In the genomic region with DNA sequence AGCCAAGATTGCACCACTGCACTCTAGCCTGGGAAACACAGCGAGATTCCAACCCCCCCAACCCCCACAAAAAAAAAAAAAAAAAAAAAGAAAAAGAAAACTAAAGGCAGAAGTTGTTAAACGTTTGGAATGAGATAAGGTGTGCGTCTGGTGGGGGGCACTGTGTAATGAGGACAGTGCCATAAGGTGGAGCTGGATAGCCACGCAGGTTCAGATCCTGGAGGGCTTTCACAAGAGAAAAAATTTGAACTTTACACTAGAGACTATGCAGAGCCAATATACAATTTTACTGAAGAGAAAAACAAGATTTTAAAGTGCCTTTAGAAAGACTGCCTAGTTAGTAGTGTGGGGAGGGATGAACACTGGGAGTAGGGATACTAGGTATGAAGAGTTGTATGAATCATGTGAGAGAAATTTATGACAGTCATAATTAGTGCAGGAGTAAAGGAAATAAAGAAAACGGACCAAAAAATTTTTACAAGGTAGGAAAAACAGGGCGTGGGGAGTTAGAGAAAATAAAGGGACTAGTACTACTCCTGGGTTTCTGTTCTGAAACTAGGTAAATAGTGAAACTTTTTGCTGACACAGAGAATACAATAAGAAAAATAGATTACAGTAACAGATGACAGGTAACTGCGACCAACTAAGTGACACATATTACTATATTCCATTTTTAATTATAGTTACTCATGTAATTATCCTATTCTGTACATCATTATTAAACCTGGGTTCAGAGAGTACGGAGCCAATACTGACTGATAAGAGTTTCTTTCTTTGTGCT, we compare ENCODE assay signal across 3 cellular contexts.
TF ChIP-seq lines count a peak whose summit lies in the region.

No MANE protein-coding gene starts in this region.

TF ChIP-seq in SK-N-SH, 30 proteins besides CTCF, POLR2A, EP300 and RAD21:
- TF ChIP-seq JUND (IDR thresholded peaks at IDR 0.05) (no peak), NFIC (IDR thresholded peaks at IDR 0.05; ENCODE audit: borderline replicate concordance) (no peak), MAX (IDR thresholded peaks at IDR 0.05; ENCODE audit: low read depth) (no peak), FOSL2 (IDR thresholded peaks at IDR 0.05; ENCODE audit: borderline replicate concordance, low read depth) (0 out of 2 replicates have a peak, but pooled peaks have one; percentile 12)
TF ChIP-seq in SK-N-SH: peak in this region for 1.

TF ChIP-seq in SK-N-SH treated with all-trans-retinoic acid at 6 μM for 48 hours, 23 proteins besides CTCF, POLR2A, EP300 and RAD21:
- TF ChIP-seq, protein P1, sequence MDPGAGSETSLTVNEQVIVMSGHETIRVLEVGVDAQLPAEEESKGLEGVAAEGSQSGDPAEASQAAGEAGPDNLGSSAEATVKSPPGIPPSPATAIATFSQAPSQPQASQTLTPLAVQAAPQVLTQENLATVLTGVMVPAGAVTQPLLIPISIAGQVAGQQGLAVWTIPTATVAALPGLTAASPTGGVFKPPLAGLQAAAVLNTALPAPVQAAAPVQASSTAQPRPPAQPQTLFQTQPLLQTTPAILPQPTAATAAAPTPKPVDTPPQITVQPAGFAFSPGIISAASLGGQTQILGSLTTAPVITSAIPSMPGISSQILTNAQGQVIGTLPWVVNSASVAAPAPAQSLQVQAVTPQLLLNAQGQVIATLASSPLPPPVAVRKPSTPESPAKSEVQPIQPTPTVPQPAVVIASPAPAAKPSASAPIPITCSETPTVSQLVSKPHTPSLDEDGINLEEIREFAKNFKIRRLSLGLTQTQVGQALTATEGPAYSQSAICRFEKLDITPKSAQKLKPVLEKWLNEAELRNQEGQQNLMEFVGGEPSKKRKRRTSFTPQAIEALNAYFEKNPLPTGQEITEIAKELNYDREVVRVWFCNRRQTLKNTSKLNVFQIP (CRISPR knock-in tag; IDR thresholded peaks at IDR 0.05; ENCODE audit: borderline replicate concordance, low read depth), result no peak
- TF ChIP-seq TOX (CRISPR knock-in tag; IDR thresholded peaks at IDR 0.05; ENCODE audit: borderline replicate concordance) (no peak), ISL1 (CRISPR knock-in tag; IDR thresholded peaks at IDR 0.05) (no peak)

TF ChIP-seq in H1, 55 proteins besides CTCF, POLR2A, EP300 and RAD21:
- no peak for TF ChIP-seq NRF1 (IDR thresholded peaks at IDR 0.05; ENCODE audit: low read depth, low read length)
- TF ChIP-seq SUZ12 (IDR thresholded peaks at IDR 0.05; ENCODE audit: low read length), result no peak
- TF ChIP-seq SIX5 (IDR thresholded peaks at IDR 0.05; ENCODE audit: low read depth, low read length), result no peak
- TF ChIP-seq SP4 (IDR thresholded peaks at IDR 0.05; ENCODE audit: low read length), result no peak
- TF ChIP-seq SAP30 (IDR thresholded peaks at IDR 0.05; ENCODE audit: insufficient read depth, insufficient replicate concordance, low read length), result no peak
- TF ChIP-seq CREB1 (IDR thresholded peaks at IDR 0.05), result no peak
- no peak for TF ChIP-seq TEAD4 (IDR thresholded peaks at IDR 0.05; ENCODE audit: low read depth, low read length)
- TF ChIP-seq ZNF274 (IDR thresholded peaks at IDR 0.05; ENCODE audit: borderline replicate concordance, extremely low read depth, low read length), result no peak
- no peak for TF ChIP-seq CTBP2 (IDR thresholded peaks at IDR 0.05; ENCODE audit: borderline replicate concordance, insufficient read depth, insufficient read length, low read length)
- no peak for TF ChIP-seq JUND (IDR thresholded peaks at IDR 0.05; ENCODE audit: low read length)
